8 cellular contexts compared by ENCODE assay signal in the genomic region with DNA sequence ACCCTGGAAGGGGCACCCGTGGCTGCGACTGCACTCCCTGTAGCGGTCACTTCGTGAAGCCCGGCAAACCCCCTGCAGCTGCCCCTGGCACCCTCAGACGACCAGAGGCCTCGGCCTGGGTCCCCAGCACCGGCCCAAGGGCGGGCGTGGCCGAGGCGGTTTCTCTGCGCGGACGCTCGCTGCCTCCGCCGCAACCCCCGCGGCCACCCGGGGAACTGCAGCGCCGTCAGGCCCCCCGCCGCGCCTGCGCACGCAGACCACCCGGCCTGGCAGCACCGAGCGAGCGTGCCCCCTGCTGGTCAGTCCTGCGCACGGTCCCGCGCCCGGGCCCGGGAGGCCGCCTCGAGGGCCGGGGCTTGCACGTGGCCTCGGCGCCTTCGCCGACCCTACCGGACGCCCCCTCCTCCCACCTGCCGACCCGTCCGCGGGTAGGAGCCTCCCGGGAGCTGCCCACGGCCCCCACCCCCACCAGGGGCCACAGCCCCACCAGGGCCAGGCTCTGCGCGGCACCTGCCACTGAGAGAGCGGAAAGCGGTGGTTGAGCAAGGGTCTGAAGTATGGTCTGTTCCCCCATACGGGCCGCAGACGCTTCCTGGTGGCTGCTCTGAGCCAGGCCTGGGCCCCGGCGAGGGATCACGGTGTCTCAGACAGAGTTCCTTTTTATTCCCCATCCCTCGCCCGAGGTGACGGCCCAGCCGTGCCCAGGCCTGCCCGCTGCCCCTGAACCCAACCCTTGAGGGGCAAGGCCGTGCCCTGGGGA. TPM values are rescaled to one million over a fixed set of nuclear protein-coding genes. Genes with fewer than 3 reads are reported as not detected.
A peak's percentile ranks its signal among the peaks of the same experiment; 100 is the strongest.
DNase-seq lines count a peak whose midpoint lies in the region; ATAC-seq and TF ChIP-seq lines count a peak whose summit lies in the region.

No MANE protein-coding gene starts in this region.

- H3K27ac ChIP-seq in adrenal gland (peak overlapping the region in 2 of 5 donors; percentile 45 to 55), right atrium auricular region (peak overlapping the region; percentile 71 to 87), urinary bladder (ENCODE audit: low read depth) (no peak overlapping the region)

- H3K9me3 ChIP-seq in adrenal gland (replicated peaks in 1 of 3) (no peaks in the 10 kb centered on the region), right atrium auricular region (no peaks in the 10 kb centered on the region)

- H3K4me1 ChIP-seq in adrenal gland (replicated peaks in 1 of 2) (peaks cover 6 to 8% of the 10 kb centered on the region in 2 donors), right atrium auricular region (peaks cover 0 to 12% of the 10 kb centered on the region in 2 donors), urinary bladder (ENCODE audit: insufficient read depth) (no peaks in the 10 kb centered on the region)

- H3K27me3 ChIP-seq in adrenal gland = no peaks in the 10 kb centered on the region
- no peaks in the 10 kb centered on the region for H3K27me3 ChIP-seq in right atrium auricular region

- TF ChIP-seq POLR2A in adrenal gland (IDR thresholded peaks at IDR 0.05) = no peak

- H3K4me3 ChIP-seq in GM12864 (ENCODE audit: low read depth, low read length) (peak overlapping the region; percentile 45), adrenal gland (peak overlapping the region in 2 of 4 donors; percentile 46 to 59), right atrium auricular region (peak overlapping the region; percentile 57 to 80), urinary bladder (ENCODE audit: low read depth, low read length) (peak overlapping the region; percentile 58)

- intact Hi-C loops in adrenal gland (cut with DNase I) = loop anchor here in 1 of 2 donors (5.0 kb wide), 1 partner anchor 67 kb away; no protein-coding TSS in a partner anchor

- TF ChIP-seq CTCF in GM12864 (IDR thresholded peaks at IDR 0.05; ENCODE audit: low read depth, low read length, missing control alignments) (peak; percentile 82), adrenal gland (IDR thresholded peaks at IDR 0.05) (peak; percentile 53 to 100 (median 84)), right atrium auricular region (IDR thresholded peaks at IDR 0.05) (peak; percentile 100)

- 12 to 37% (median 20%) methylated on average over 7 to 70 of the region's 70 CpGs for WGBS in adrenal gland, 4 donors
- 11% methylated on average over 70 of the region's 70 CpGs for WGBS in urinary bladder

- peak; percentile 88 for ATAC-seq in HG02588 (IDR thresholded peaks at IDR 0.05; ENCODE audit: unreplicated experiment)

- H3K36me3 ChIP-seq in adrenal gland (replicated peaks in 1 of 2) (no peaks in the 10 kb centered on the region), right atrium auricular region (no peaks in the 10 kb centered on the region), urinary bladder (ENCODE audit: insufficient read depth) (no peaks in the 10 kb centered on the region)

- DNase-seq in GM12864 (ENCODE audit: low read depth) = peak; percentile 38
- peak; percentile 32 for DNase-seq in NCI-H1048 (lab: John Stamatoyannopoulos, UW)
- DNase-seq in T follicular helper cell (ENCODE audit: low read depth) = peak; percentile 87
- DNase-seq in adrenal gland = peak; percentile 83 to 92 (median 91)
- DNase-seq in right atrium auricular region (ENCODE audit: low spot score) = peak; percentile 87
- peak; percentile 29 for DNase-seq in pulmonary artery endothelial cell (ENCODE audit: low read depth, low spot score)

RNA-seq across cellular contexts. Expression of a gene that starts 11.5 kb away (rescaled TPM):
- total RNA-seq in adrenal gland (not detected), right atrium auricular region (not detected), pulmonary artery endothelial cell (not detected in 2 replicates), urinary bladder (1.8 TPM)
- polyA plus RNA-seq in adrenal gland (under 1 TPM in 1 of 3 donors, not detected in 2; 0.07 TPM), urinary bladder (1.6 TPM)

RNA-seq across cellular contexts. Expression of a gene that starts 13.2 kb away (rescaled TPM):
- 10 to 100 TPM in 7 of 8 donors, 1 to 10 TPM in 1; 9.2 to 21.5 (median 16.1) TPM for total RNA-seq in adrenal gland
- 10 to 100 TPM in 2 of 3 donors, 1 to 10 TPM in 1; 8.1 to 38.9 (median 21.5) TPM for polyA plus RNA-seq in adrenal gland
- 10 to 100 TPM; 13.7 to 21.9 TPM for total RNA-seq in right atrium auricular region
- total RNA-seq in pulmonary artery endothelial cell = 10.9 and 11.1 TPM in 2 replicates
- total RNA-seq in urinary bladder = 4.0 TPM
- polyA plus RNA-seq in urinary bladder = 107 TPM

RNA-seq across cellular contexts. Expression of a gene that starts 24.7 kb away (rescaled TPM):
- total RNA-seq in adrenal gland = under 1 TPM in 1 of 8 donors, not detected in 7; 0.20 TPM
- under 1 TPM in 1 of 3 donors, not detected in 2; 0.07 TPM for polyA plus RNA-seq in adrenal gland
- total RNA-seq in right atrium auricular region = 10 to 100 TPM; 12.3 to 74.0 TPM
- not detected in 2 replicates for total RNA-seq in pulmonary artery endothelial cell
- total RNA-seq in urinary bladder = 1.2 TPM
- polyA plus RNA-seq in urinary bladder = not detected

RNA-seq across cellular contexts. Expression of a gene that starts 29.6 kb away (rescaled TPM):
- total RNA-seq in adrenal gland = 100 to 1,000 TPM; 134 to 298 (median 175) TPM
- polyA plus RNA-seq in adrenal gland = 100 to 1,000 TPM; 109 to 268 (median 213) TPM
- total RNA-seq in right atrium auricular region = 1,000 to 10,000 TPM in 1 of 2 donors, 100 to 1,000 TPM in 1; 583 to 1,046 TPM
- 169 and 200 TPM in 2 replicates for total RNA-seq in pulmonary artery endothelial cell
- 71.2 TPM for total RNA-seq in urinary bladder
- 308 TPM for polyA plus RNA-seq in urinary bladder

RNA-seq across cellular contexts. Expression of a gene that starts 34.9 kb away (rescaled TPM):
- total RNA-seq in adrenal gland (1,000 to 10,000 TPM; 1,192 to 2,338 (median 1,739) TPM), right atrium auricular region (1,000 to 10,000 TPM in 1 of 2 donors, 100 to 1,000 TPM in 1; 782 to 1,247 TPM), pulmonary artery endothelial cell (2,313 and 4,514 TPM in 2 replicates), urinary bladder (888 TPM)
- polyA plus RNA-seq in adrenal gland (1,000 to 10,000 TPM; 1,045 to 4,016 (median 2,050) TPM), urinary bladder (3,347 TPM)

Comparison
In these comparisons a context has a peak if more than half of its experiments do, and no peak if none do; other contexts are left out.
1. DNase-seq: peak in every context shown above with its lines; median percentile 91 in adrenal gland; 87 in T follicular helper cell; 87 in right atrium auricular region; 38 in GM12864; 32 in NCI-H1048; 29 in pulmonary artery endothelial cell.